In the genomic region with DNA sequence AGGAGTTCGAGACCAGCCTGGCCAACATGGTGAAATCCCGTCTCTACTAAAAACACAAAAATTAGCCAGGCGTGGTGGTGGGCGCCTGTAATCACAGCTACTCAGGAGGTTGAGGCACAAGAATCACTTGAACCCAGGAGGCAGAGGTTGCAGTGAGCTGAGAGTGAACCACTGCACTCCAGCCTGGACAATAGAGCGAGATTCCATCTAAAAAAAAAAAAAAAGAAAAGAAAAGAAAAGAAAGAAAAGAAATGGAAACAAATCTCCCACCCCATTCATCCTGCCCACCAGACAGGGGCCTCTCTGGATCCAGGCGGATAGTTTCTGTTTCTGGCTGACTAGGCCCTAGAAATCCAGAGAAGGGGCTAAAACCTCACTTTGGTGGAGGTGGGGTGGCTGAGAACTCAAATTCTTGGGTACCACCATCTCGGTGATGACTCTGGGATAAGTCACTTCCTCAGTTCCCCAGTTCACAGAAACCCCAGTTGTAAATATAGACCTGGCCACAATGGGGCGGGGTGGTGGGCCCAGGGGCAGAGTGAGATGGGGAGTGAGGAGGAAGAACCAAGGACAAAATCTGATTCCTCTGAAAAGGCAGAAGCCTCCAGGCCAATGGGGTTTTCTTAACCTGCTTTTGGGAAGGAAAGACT, we compare ENCODE assay signal across 10 cellular contexts. TPM values are rescaled to one million over a fixed set of nuclear protein-coding genes. Genes with fewer than 3 reads are reported as not detected.
A peak's percentile ranks its signal among the peaks of the same experiment; 100 is the strongest.
DNase-seq lines count a peak whose midpoint lies in the region; ATAC-seq and TF ChIP-seq lines count a peak whose summit lies in the region.
"Had no signal": no experiment of that assay in that cellular context is flagged by ENCODE, and none has a peak within 500 bp of the region (broad histone marks: within the 10 kb centered on the region; RNA-seq: fewer than 3 reads in every experiment).

No MANE protein-coding gene starts in this region.

- peaks cover 67 to 81% of the 10 kb centered on the region in 2 donors for H3K4me1 Mint-ChIP-seq in natural killer cell treated with Interleukin-12 subunit alpha and Interleukin-12 subunit beta and Interleukin-15 and Interleukin-18, amount 100 ng/mL, for 72 hours (ENCODE audit: low read depth in 2 of 2)

- H3K4me3 ChIP-seq in left ventricle myocardium inferior: no peak overlapping the region

- peak overlapping the region; percentile 91 for H3K4me3 Mint-ChIP-seq in natural killer cell treated with Interleukin-12 subunit alpha and Interleukin-12 subunit beta and Interleukin-15 and Interleukin-18, amount 100 ng/mL, for 72 hours

- H3K4me1 ChIP-seq in left ventricle myocardium inferior: peaks cover 9% of the 10 kb centered on the region

- H3K9me3 Mint-ChIP-seq in natural killer cell treated with Interleukin-12 subunit alpha and Interleukin-12 subunit beta and Interleukin-15 and Interleukin-18, amount 100 ng/mL, for 72 hours: no peaks in the 10 kb centered on the region

- ATAC-seq in natural killer cell treated with Interleukin-12 subunit alpha and Interleukin-12 subunit beta and Interleukin-15 and Interleukin-18, amount 100 ng/mL, for 72 hours: peak; percentile 53 to 68

- peak overlapping the region; percentile 91 to 94 for H3K27ac Mint-ChIP-seq in natural killer cell treated with Interleukin-12 subunit alpha and Interleukin-12 subunit beta and Interleukin-15 and Interleukin-18, amount 100 ng/mL, for 72 hours

- no peaks in the 10 kb centered on the region for H3K27me3 ChIP-seq in left ventricle myocardium inferior (ENCODE audit: low read depth)

- no peaks in the 10 kb centered on the region for H3K36me3 Mint-ChIP-seq in natural killer cell treated with Interleukin-12 subunit alpha and Interleukin-12 subunit beta and Interleukin-15 and Interleukin-18, amount 100 ng/mL, for 72 hours

- H3K9me3 ChIP-seq in left ventricle myocardium inferior (replicated peaks): no peaks in the 10 kb centered on the region

- TF ChIP-seq CTCF in left ventricle myocardium inferior (IDR thresholded peaks at IDR 0.05; ENCODE audit: borderline replicate concordance): no peak

- intact Hi-C loops in cardiac septum (cut with DNase I): no loop called here
- intact Hi-C loops in left ventricle myocardium inferior (cut with micrococcal nuclease): no loop called here

- DNase-seq in CD1c-positive myeloid dendritic cell (ENCODE audit: extremely low spot score) (peak; percentile 28), OCI-M1 (lab: John Stamatoyannopoulos, UW) (peak; percentile 80), activated T-cell treated with anti-CD3 and anti-CD28 coated beads for 48 hours (ENCODE audit: low read depth) (peak; percentile 79), occipital lobe (lab: John Stamatoyannopoulos, UW) (no peak), islet precursor cell (no peak), cardiac septum (ENCODE audit: low spot score) (no peak), left ventricle myocardium inferior (no peak)
- peak; percentile 88 for DNase-seq in natural killer cell treated with Interleukin-12 subunit alpha and Interleukin-12 subunit beta and Interleukin-15 and Interleukin-18, amount 100 ng/mL, for 72 hours (ENCODE audit: low spot score)

- H3K36me3 ChIP-seq in left ventricle myocardium inferior: no peaks in the 10 kb centered on the region

- no peak overlapping the region for H3K27ac ChIP-seq in left ventricle myocardium inferior (replicated peaks)
- H3K27ac ChIP-seq: C4-2B had no signal

- H3K27me3 Mint-ChIP-seq in natural killer cell treated with Interleukin-12 subunit alpha and Interleukin-12 subunit beta and Interleukin-15 and Interleukin-18, amount 100 ng/mL, for 72 hours: no peaks in the 10 kb centered on the region

RNA-seq across cellular contexts. Expression of gene SOCS1, which starts 22.2 kb away (rescaled TPM):
- 100 to 1,000 TPM; 199 to 299 TPM for total RNA-seq in natural killer cell treated with Interleukin-12 subunit alpha and Interleukin-12 subunit beta and Interleukin-15 and Interleukin-18, amount 100 ng/mL, for 72 hours
- total RNA-seq in occipital lobe (not detected), cardiac septum (1.7 TPM), left ventricle myocardium inferior (2.9 TPM)

RNA-seq across cellular contexts. Expression of gene TNP2, which starts 35.3 kb away (rescaled TPM):
- total RNA-seq in natural killer cell treated with Interleukin-12 subunit alpha and Interleukin-12 subunit beta and Interleukin-15 and Interleukin-18, amount 100 ng/mL, for 72 hours: not detected
- not detected for total RNA-seq in occipital lobe
- not detected for total RNA-seq in cardiac septum
- total RNA-seq in left ventricle myocardium inferior: not detected
- total RNA-seq: cerebellum had no signal

RNA-seq across cellular contexts. Expression of gene PRM3, which starts 39.6 kb away (rescaled TPM):
- total RNA-seq in natural killer cell treated with Interleukin-12 subunit alpha and Interleukin-12 subunit beta and Interleukin-15 and Interleukin-18, amount 100 ng/mL, for 72 hours: not detected
- total RNA-seq in occipital lobe (not detected), cardiac septum (not detected), left ventricle myocardium inferior (not detected)
- total RNA-seq: cerebellum had no signal

RNA-seq across cellular contexts. Expression of gene PRM2, which starts 42.4 kb away (rescaled TPM):
- total RNA-seq in natural killer cell treated with Interleukin-12 subunit alpha and Interleukin-12 subunit beta and Interleukin-15 and Interleukin-18, amount 100 ng/mL, for 72 hours: not detected
- not detected for total RNA-seq in occipital lobe
- total RNA-seq in cardiac septum: not detected
- not detected for total RNA-seq in left ventricle myocardium inferior
- total RNA-seq: cerebellum had no signal

RNA-seq across cellular contexts. Expression of gene PRM1, which starts 47.3 kb away (rescaled TPM):
- not detected for total RNA-seq in natural killer cell treated with Interleukin-12 subunit alpha and Interleukin-12 subunit beta and Interleukin-15 and Interleukin-18, amount 100 ng/mL, for 72 hours
- not detected for total RNA-seq in occipital lobe
- total RNA-seq in cardiac septum: not detected
- not detected for total RNA-seq in left ventricle myocardium inferior
- total RNA-seq: cerebellum had no signal

Comparison
In these comparisons a context has a peak if more than half of its experiments do, and no peak if none do; other contexts are left out.
1. DNase-seq: peak in CD1c-positive myeloid dendritic cell (single experiment), OCI-M1 (single experiment), activated T-cell treated with anti-CD3 and anti-CD28 coated beads for 48 hours (single experiment) and natural killer cell treated with Interleukin-12 subunit alpha and Interleukin-12 subunit beta and Interleukin-15 and Interleukin-18, amount 100 ng/mL, for 72 hours (single experiment); none in occipital lobe (single experiment), islet precursor cell (single experiment), cardiac septum (single experiment) and left ventricle myocardium inferior (single experiment).
2. RNA of gene SOCS1, which starts 22.2 kb away (total RNA-seq): 199 to 299 TPM in natural killer cell treated with Interleukin-12 subunit alpha and Interleukin-12 subunit beta and Interleukin-15 and Interleukin-18, amount 100 ng/mL, for 72 hours; 2.9 TPM in left ventricle myocardium inferior (single experiment), 1.7 TPM in cardiac septum (single experiment) and not detected in occipital lobe (single experiment); every median in the first group is over 10 times any median in the second.